7 cellular contexts compared by ENCODE assay signal in genomic region chr10:50659865-50660730, GRCh38. TPM values are rescaled to one million over a fixed set of nuclear protein-coding genes. Genes with fewer than 3 reads are reported as not detected.
DNase-seq lines count a peak whose midpoint lies in the region; ATAC-seq, FAIRE-seq and TF ChIP-seq lines count a peak whose summit lies in the region.
"Not testable (repeated sequence)": the region's sequence is repeated elsewhere in the genome, so short reads cannot be mapped to it uniquely, and the experiment has no call there.

No MANE protein-coding gene starts in this region.

- peak overlapping the region; percentile 67 for H3K27ac ChIP-seq in HL-60 (replicated peaks)
- not testable (repeated sequence) for H3K27ac ChIP-seq in endothelial cell of umbilical vein (ENCODE audit: insufficient read depth, low read depth, low read length)

- peak overlapping the region; percentile 46 for H3K4me2 ChIP-seq in endothelial cell of umbilical vein (ENCODE audit: insufficient read depth, low read length)

- peak overlapping the region; percentile 88 for H2AFZ ChIP-seq in endothelial cell of umbilical vein (ENCODE audit: low read depth, low read length)

- TF ChIP-seq CTCF in HL-60 (IDR thresholded peaks at IDR 0.05; ENCODE audit: insufficient read depth, low read length) (peak; percentile 47), endothelial cell of umbilical vein (IDR thresholded peaks at IDR 0.05; ENCODE audit: extremely low read depth in 1 of 2, insufficient read depth in 1 of 2, low read depth in 1 of 2, low read length in 2 of 2) (peak; percentile 13 to 19), natural killer cell (IDR thresholded peaks at IDR 0.05) (peak; percentile 57)

- intact Hi-C loops in endothelial cell of umbilical vein (cut with micrococcal nuclease); natural killer cell (cut with micrococcal nuclease): not testable (repeated sequence)

- H3K4me3 Mint-ChIP-seq in natural killer cell: peak overlapping the region; percentile 88

- H4K20me1 ChIP-seq in endothelial cell of umbilical vein (replicated peaks; ENCODE audit: control insufficient read depth, extremely low read depth, insufficient read depth, low read length): not testable (repeated sequence)

- H3K36me3 ChIP-seq in endothelial cell of umbilical vein (ENCODE audit: control insufficient read depth in 2 of 2, extremely low read depth in 1 of 2, insufficient read depth in 2 of 2, low read length in 2 of 2): not testable (repeated sequence)

- not testable (repeated sequence) for BruUV-seq in endothelial cell of umbilical vein (replicated peaks; lab: Mats Ljungman, UMichigan)

- not testable (repeated sequence) for H3K4me1 ChIP-seq in endothelial cell of umbilical vein (ENCODE audit: control insufficient read depth, extremely low read depth, insufficient read depth, low read length)

- H3K27ac Mint-ChIP-seq in natural killer cell: peak overlapping the region; percentile 29 to 75

- H3K79me2 ChIP-seq in endothelial cell of umbilical vein (ENCODE audit: control insufficient read depth, insufficient read depth, low read length): not testable (repeated sequence)

- peaks cover 11 to 14% of the 10 kb centered on the region in 2 donors for H3K4me1 Mint-ChIP-seq in natural killer cell

- H3K27me3 ChIP-seq in HL-60 (ENCODE audit: insufficient read depth, poor library complexity, severe bottlenecking); endothelial cell of umbilical vein (ENCODE audit: control insufficient read depth in 2 of 2, insufficient read depth in 2 of 2, low read length in 2 of 2): not testable (repeated sequence)

- POLR2A ChIA-PET in endothelial cell of umbilical vein (lab: Charles Lee): not testable (repeated sequence)

- H3K36me3 Mint-ChIP-seq in natural killer cell: not testable (repeated sequence)

- H3K9me3 ChIP-seq in endothelial cell of umbilical vein (replicated peaks; ENCODE audit: control insufficient read depth, insufficient read depth, low read length): not testable (repeated sequence)

- TF ChIP-seq POLR2A in GM12891 (IDR thresholded peaks at IDR 0.05; ENCODE audit: low read depth, low read length); endothelial cell of umbilical vein (IDR thresholded peaks at IDR 0.05; ENCODE audit: low read depth, low read length): not testable (repeated sequence)

- DNase-seq in GM12891 (ENCODE audit: insufficient read length, low spot score) (peak; percentile 24), HL-60 (ENCODE audit: low read depth in 1 of 2, low spot score in 1 of 2) (peak; percentile 46 to 91), OCI-M1 (lab: John Stamatoyannopoulos, UW) (peak; percentile 75), natural killer cell (peak; percentile 57)
- DNase-seq in activated CD8-positive, alpha-beta memory T cell treated with anti-CD3 and anti-CD28 coated beads, Interleukin-2, amount 50 U/mL, for 48 hours: peak; percentile 68
- not testable (repeated sequence) for DNase-seq in endothelial cell of umbilical vein (ENCODE audit: low read depth, low spot score)

- dilution Hi-C loops in endothelial cell of umbilical vein (cut with MboI; ENCODE audit: extremely low pct_ligation_motif_present, low sequenced_read_pairs): not testable (repeated sequence)

- not testable (repeated sequence) for H3K9me1 ChIP-seq in endothelial cell of umbilical vein (replicated peaks; ENCODE audit: control insufficient read depth, extremely low read depth, insufficient read depth, low read length)

- H3K27me3 Mint-ChIP-seq in natural killer cell (ENCODE audit: low read depth in 2 of 2): not testable (repeated sequence)

- ATAC-seq in GM21737 (IDR thresholded peaks at IDR 0.05; ENCODE audit: unreplicated experiment) (peak; percentile 93), natural killer cell (peak; percentile 95 to 98 (median 97))

- CTCF ChIA-PET in endothelial cell of umbilical vein (lab: Charles Lee): interaction anchor here (0.7 to 1.4 kb wide), 3 partner anchors 13 to 293 kb away, joined by 3 to 6 read pairs (median 3); no protein-coding TSS in a partner anchor

- not testable (repeated sequence) for H3K9me3 Mint-ChIP-seq in natural killer cell

- not testable (repeated sequence) for H3K9ac ChIP-seq in endothelial cell of umbilical vein (replicated peaks; ENCODE audit: extremely low read depth, insufficient read depth, low read length)

- FAIRE-seq in GM12891 (lab: Jason Lieb, UNC) (peak; percentile 92), endothelial cell of umbilical vein (lab: Jason Lieb, UNC) (peak; percentile 4)

- H3K4me3 ChIP-seq in HL-60 (replicated peaks; ENCODE audit: insufficient read depth, low read length): peak overlapping the region; percentile 53
- H3K4me3 ChIP-seq in endothelial cell of umbilical vein (replicated peaks in 1 of 3; ENCODE audit: insufficient read depth in 1 of 3, low read depth in 1 of 3, low read length in 3 of 3): not testable (repeated sequence)

RNA-seq across cellular contexts. Expression of gene SGMS1, which starts 36.3 kb away (rescaled TPM):
- 3.8 TPM for polyA plus RNA-seq in GM12891 (2012; ENCODE audit: low read depth, missing spikeins)
- 23.7 and 24.8 TPM in 2 replicates for total RNA-seq in endothelial cell of umbilical vein
- 8.8 and 9.7 TPM in 2 replicates for polyA plus RNA-seq in endothelial cell of umbilical vein
- polyA plus RNA-seq in endothelial cell of umbilical vein (2011; cell fraction: cytosol; rRNA removed): 8.2 and 9.9 TPM in 2 replicates
- 11.2 and 16.0 TPM in 2 replicates for polyA plus RNA-seq in endothelial cell of umbilical vein (2011; cell fraction: nucleus; rRNA removed)
- 14.8 and 16.1 TPM in 2 replicates for polyA plus RNA-seq in endothelial cell of umbilical vein (2012)
- polyA minus RNA-seq in endothelial cell of umbilical vein: 21.5 TPM in 2 replicates
- 36.0 TPM for polyA minus RNA-seq in endothelial cell of umbilical vein (2011; cell fraction: cytosol; rRNA and poly(A)+ RNA removed)
- 60.5 and 62.4 TPM in 2 replicates for polyA minus RNA-seq in endothelial cell of umbilical vein (2011; cell fraction: nucleus; rRNA and poly(A)+ RNA removed)
- 10 to 100 TPM; 24.5 to 32.7 (median 30.4) TPM for total RNA-seq in natural killer cell
